Comparison of ENCODE assay signal across 8 cellular contexts in the genomic region with DNA sequence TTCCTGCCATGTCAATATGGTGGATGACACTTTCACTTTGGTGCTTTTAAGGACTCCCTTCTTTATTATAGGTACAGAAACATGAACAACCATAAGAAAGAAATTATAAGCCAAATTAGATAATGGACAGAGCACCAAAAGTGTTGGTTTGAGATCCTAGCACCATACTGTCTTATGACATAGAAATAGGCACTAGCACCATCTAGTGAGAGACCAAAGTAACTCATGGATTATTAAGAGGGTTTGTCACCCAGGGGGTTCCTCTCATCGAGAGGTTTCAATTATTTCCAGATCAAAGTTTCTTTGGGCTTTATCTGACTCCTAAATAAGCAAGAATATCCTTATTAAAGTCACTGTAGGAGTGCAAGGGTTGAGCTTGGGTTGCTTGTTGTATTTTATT.
DNase-seq lines count a peak whose midpoint lies in the region; ATAC-seq, FAIRE-seq and TF ChIP-seq lines count a peak whose summit lies in the region.

No MANE protein-coding gene starts in this region.

- H3K4me3 ChIP-seq in A673 (ENCODE audit: low read depth, low read length, poor library complexity, severe bottlenecking) (no peak overlapping the region), ovary (no peak overlapping the region)

- peak; percentile 48 for DNase-seq in A673 (ENCODE audit: low spot score)
- DNase-seq in GM19239 (ENCODE audit: insufficient read length, low spot score), result no peak
- DNase-seq in NCI-H69 (lab: John Stamatoyannopoulos, UW), result peak; percentile 78
- DNase-seq in ovary, result no peak
- no peak for DNase-seq in activated naive CD4-positive, alpha-beta T cell treated with anti-CD3 and anti-CD28 coated beads, Interleukin-2, amount 50 U/mL, for 72 hours (ENCODE audit: low spot score in 2 of 2)
- no peak for DNase-seq in stimulated activated naive B cell treated with anti-CD40 and anti-IgM and Interleukin-4, amounts not matched to agents 10 μg/mL and 1 μg/mL and 100 μg/mL, for 72 hours

- POLR2A ChIA-PET in A673 (lab: Charles Lee; ENCODE audit: low non-redundant PET), result no interaction called here

- TF ChIP-seq CTCF in A673 (conservative IDR thresholded peaks at IDR 0.05; ENCODE audit: low read depth, low read length), result peak; percentile 57
- no peak for TF ChIP-seq CTCF in ovary (IDR thresholded peaks at IDR 0.05)

- intact Hi-C loops in A673 (cut with micrococcal nuclease; ENCODE audit: unreplicated experiment) (loop anchor here (1.0 to 10.0 kb wide), 5 partner anchors 151 to 1429 kb away; no protein-coding TSS in a partner anchor), ovary (cut with DNase I) (no loop called here)

- H3K27me3 ChIP-seq in A673 (replicated peaks; ENCODE audit: insufficient read depth, low read depth, low read length, poor library complexity) (no peaks in the 10 kb centered on the region), ovary (no peaks in the 10 kb centered on the region)

- TF ChIP-seq POLR2A in ovary (IDR thresholded peaks at IDR 0.05), result no peak

- H3K36me3 ChIP-seq in A673 (ENCODE audit: insufficient read depth, low read length, poor library complexity, severe bottlenecking), result no peaks in the 10 kb centered on the region
- H3K36me3 ChIP-seq in ovary, result no peaks in the 10 kb centered on the region

- 38 to 55% (median 43%) methylated on average over 1 of the region's 1 CpG for WGBS in ovary, 3 donors

- CTCF ChIA-PET in A673 (lab: Charles Lee), result no interaction called here

- no peak for TF ChIP-seq EP300 in ovary (IDR thresholded peaks at IDR 0.05)

- no peak overlapping the region for H3K27ac Mint-ChIP-seq in activated naive CD4-positive, alpha-beta T cell treated with anti-CD3 and anti-CD28 coated beads, Interleukin-2, amount 50 U/mL, for 72 hours
- no peak overlapping the region for H3K27ac Mint-ChIP-seq in stimulated activated naive B cell treated with anti-CD40 and anti-IgM and Interleukin-4, amounts not matched to agents 10 μg/mL and 1 μg/mL and 100 μg/mL, for 72 hours

- no peak overlapping the region for H3K27ac ChIP-seq in A673 (ENCODE audit: low read depth, low read length, poor library complexity, severe bottlenecking)
- H3K27ac ChIP-seq in ovary, result no peak overlapping the region

- no peaks in the 10 kb centered on the region for H3K4me1 Mint-ChIP-seq in stimulated activated naive B cell treated with anti-CD40 and anti-IgM and Interleukin-4, amounts not matched to agents 10 μg/mL and 1 μg/mL and 100 μg/mL, for 72 hours

- H3K4me1 ChIP-seq in A673 (ENCODE audit: insufficient read depth, low read length, poor library complexity, severe bottlenecking) (no peaks in the 10 kb centered on the region), ovary (ENCODE audit: insufficient read depth) (no peaks in the 10 kb centered on the region)

- no peaks in the 10 kb centered on the region for H3K27me3 Mint-ChIP-seq in stimulated activated naive B cell treated with anti-CD40 and anti-IgM and Interleukin-4, amounts not matched to agents 10 μg/mL and 1 μg/mL and 100 μg/mL, for 72 hours

- H3K4me3 Mint-ChIP-seq in stimulated activated naive B cell treated with anti-CD40 and anti-IgM and Interleukin-4, amounts not matched to agents 10 μg/mL and 1 μg/mL and 100 μg/mL, for 72 hours, result no peak overlapping the region

- H3K9me3 ChIP-seq in A673 (ENCODE audit: low read depth, low read length, poor library complexity, severe bottlenecking) (no peaks in the 10 kb centered on the region), ovary (no peaks in the 10 kb centered on the region)

- H3K9me3 Mint-ChIP-seq in activated naive CD4-positive, alpha-beta T cell treated with anti-CD3 and anti-CD28 coated beads, Interleukin-2, amount 50 U/mL, for 72 hours, result peaks cover 6% of the 10 kb centered on the region in 2 donors
- H3K9me3 Mint-ChIP-seq in stimulated activated naive B cell treated with anti-CD40 and anti-IgM and Interleukin-4, amounts not matched to agents 10 μg/mL and 1 μg/mL and 100 μg/mL, for 72 hours, result peaks cover 0 to 4% of the 10 kb centered on the region in 2 donors

- no TSS peak for BruUV-seq in A673 (replicated peaks; lab: Mats Ljungman, UMichigan)

- FAIRE-seq in GM19239 (lab: Jason Lieb, UNC), result peak; percentile 68

- H3K36me3 Mint-ChIP-seq in activated naive CD4-positive, alpha-beta T cell treated with anti-CD3 and anti-CD28 coated beads, Interleukin-2, amount 50 U/mL, for 72 hours, result no peaks in the 10 kb centered on the region
- H3K36me3 Mint-ChIP-seq in stimulated activated naive B cell treated with anti-CD40 and anti-IgM and Interleukin-4, amounts not matched to agents 10 μg/mL and 1 μg/mL and 100 μg/mL, for 72 hours, result no peaks in the 10 kb centered on the region

- ATAC-seq in esophagus mucosa (peak; percentile 46), HG03139 (IDR thresholded peaks at IDR 0.05; ENCODE audit: unreplicated experiment) (no peak)
- no peak for ATAC-seq in activated naive CD4-positive, alpha-beta T cell treated with anti-CD3 and anti-CD28 coated beads, Interleukin-2, amount 50 U/mL, for 72 hours
- no peak for ATAC-seq in stimulated activated naive B cell treated with anti-CD40 and anti-IgM and Interleukin-4, amounts not matched to agents 10 μg/mL and 1 μg/mL and 100 μg/mL, for 72 hours (replicated peaks)

Comparison
In these comparisons a context has a peak if more than half of its experiments do, and no peak if none do; other contexts are left out.
1. DNase-seq: peak in A673 (single experiment) and NCI-H69 (single experiment); none in GM19239 (single experiment), ovary (0 of 5), activated naive CD4-positive, alpha-beta T cell treated with anti-CD3 and anti-CD28 coated beads, Interleukin-2, amount 50 U/mL, for 72 hours (0 of 2) and stimulated activated naive B cell treated with anti-CD40 and anti-IgM and Interleukin-4, amounts not matched to agents 10 μg/mL and 1 μg/mL and 100 μg/mL, for 72 hours (single experiment).